Comparison of ENCODE assay signal across 8 cellular contexts in the genomic region with DNA sequence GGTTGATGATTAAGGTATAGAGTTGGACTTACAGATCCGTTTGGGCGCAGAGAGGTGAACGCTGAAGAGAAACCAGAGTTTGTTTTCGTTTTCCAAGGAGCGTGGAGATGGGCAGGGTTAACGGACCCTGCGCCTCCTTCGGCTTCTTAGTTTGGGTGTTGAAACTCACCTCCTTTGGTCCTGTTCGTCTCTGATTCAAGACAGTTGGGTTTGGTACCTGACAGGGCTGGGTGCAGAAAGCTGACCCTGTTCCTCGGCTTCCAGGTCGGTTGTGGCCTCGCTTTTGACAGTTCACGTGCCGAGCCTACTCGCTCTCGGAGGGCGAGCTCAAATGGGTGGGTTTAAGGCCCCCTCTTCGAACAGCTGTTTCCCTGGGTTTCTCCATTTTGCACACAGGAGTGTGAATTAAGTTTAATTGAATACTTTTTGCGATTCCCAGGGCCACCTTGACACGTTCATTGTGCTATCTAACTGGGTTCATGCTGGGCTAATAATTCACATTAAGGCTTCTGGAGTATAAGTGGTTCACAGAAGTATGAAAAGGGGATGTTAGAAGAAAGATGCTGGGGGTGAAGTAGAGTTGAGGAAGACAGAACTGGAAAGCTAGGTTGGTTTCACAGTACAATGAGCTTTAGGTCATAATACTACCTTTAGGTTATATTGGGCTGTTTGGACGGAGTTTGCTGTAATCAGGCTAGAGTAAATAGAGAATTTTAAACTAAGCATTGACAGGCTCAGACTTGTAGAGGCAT. TPM values are rescaled to one million over a fixed set of nuclear protein-coding genes. Genes with fewer than 3 reads are reported as not detected.
DNase-seq lines count a peak whose midpoint lies in the region; ATAC-seq, FAIRE-seq and TF ChIP-seq lines count a peak whose summit lies in the region.

No MANE protein-coding gene starts in this region.

- H3K4me1 ChIP-seq in HepG2 (ENCODE audit: insufficient read depth, low read length) (peaks cover 34% of the 10 kb centered on the region), testis (peaks cover 25% of the 10 kb centered on the region)

- H3K4me2 ChIP-seq in HepG2 (ENCODE audit: low read depth, low read length): peak overlapping the region; percentile 78

- POLR2A ChIA-PET in HepG2 (lab: Yijun Ruan, JAX): interaction anchor here (0.9 to 2.7 kb wide), 10 partner anchors 8 to 311 kb away, joined by 3 to 11 read pairs (median 6); partner anchors contain the start of genes HMGB1 and KATNAL1

- WGBS in HepG2 (ENCODE audit: low lambda C conversion rate): 1% methylated on average over 20 of the region's 21 CpGs
- WGBS in testis, 2 donors: 1% methylated on average over 21 of the region's 21 CpGs

- peaks cover 80% of the 10 kb centered on the region for H3K79me2 ChIP-seq in HepG2 (ENCODE audit: insufficient read depth, low read length)

- TF ChIP-seq CTCF in 22Rv1 (IDR thresholded peaks at IDR 0.05) (no peak), astrocyte of the spinal cord (IDR thresholded peaks at IDR 0.05; ENCODE audit: low read depth, low read length) (no peak), HepG2 (CRISPR knock-in tag; IDR thresholded peaks at IDR 0.05) (no peak), testis (IDR thresholded peaks at IDR 0.05) (no peak)

- intact Hi-C loops in HepG2 (cut with micrococcal nuclease; ENCODE audit: unreplicated experiment) (loop anchor here (1.0 to 5.0 kb wide), 3 partner anchors 221 to 1021 kb away; partner anchors contain the start of gene SLC7A1), testis (cut with DNase I; ENCODE audit: low total_unique reads) (loop anchor here (10.0 kb wide), 1 partner anchor 154 kb away; the partner anchor contains the start of gene HMGB1)

- no peak for TF ChIP-seq RAD21 in HepG2 (CRISPR knock-in tag; IDR thresholded peaks at IDR 0.05)

- peak; percentile 2 for ATAC-seq in HepG2

- CTCF ChIA-PET in HepG2 (lab: Yijun Ruan, JAX; ENCODE audit: low intra/inter-chr PET ratio, low total read pairs): no interaction called here

- peak; percentile 19 for DNase-seq in MV-4-11 (lab: John Stamatoyannopoulos, UW)
- no peak for DNase-seq in astrocyte of the spinal cord (ENCODE audit: low read depth, low spot score)
- DNase-seq in HepG2 (ENCODE audit: low spot score): peak; percentile 4
- peak; percentile 26 for DNase-seq in testis
- DNase-seq in NCI-H510A treated with DMSO at 0.1 percent for 48 hours (lab: John Stamatoyannopoulos, UW): no peak
- DNase-seq in COR-L47 (lab: John Stamatoyannopoulos, UW): no peak

- peak overlapping the region; percentile 86 for H3K4me3 ChIP-seq in GM08714 (ENCODE audit: low read length)
- peak overlapping the region; percentile 100 for H3K4me3 ChIP-seq in astrocyte of the spinal cord (ENCODE audit: low read depth, low read length)
- H3K4me3 ChIP-seq in HepG2 (replicated peaks in 1 of 3; ENCODE audit: insufficient read depth in 1 of 3, low read depth in 2 of 3, low read length in 3 of 3): peak overlapping the region; percentile 72 to 89 (median 81)
- H3K4me3 ChIP-seq in testis: peak overlapping the region; percentile 90 to 97

- in situ Hi-C loops in astrocyte of the spinal cord (cut with HindIII; ENCODE audit: low sequenced_read_pairs): no loop called here
- in situ Hi-C loops in HepG2 (cut with HindIII; ENCODE audit: extremely low pct_ligation_motif_present, low pct_unique_long_range_greater_than_20kb): loop anchor here (10.0 kb wide), 1 partner anchor 426 kb away; no protein-coding TSS in a partner anchor

- peak overlapping the region; percentile 88 for H3K9ac ChIP-seq in HepG2 (ENCODE audit: insufficient read depth, low read depth, low read length)

- H3K27me3 ChIP-seq in HepG2 (ENCODE audit: control insufficient read depth in 1 of 2, insufficient read depth in 2 of 2, low read length in 2 of 2) (no peaks in the 10 kb centered on the region; a peak in 1 of 5 replicates), testis (no peaks in the 10 kb centered on the region)

- no peak for TF ChIP-seq POLR2A in HepG2 (IDR thresholded peaks at IDR 0.05; ENCODE audit: insufficient read depth in 1 of 2, low read depth in 2 of 2, low read length in 2 of 2)
- TF ChIP-seq POLR2A in testis (IDR thresholded peaks at IDR 0.05): no peak

- BruUV-seq in HepG2 (replicated peaks; lab: Mats Ljungman, UMichigan): TSS peak; percentile 65

- peak overlapping the region; percentile 28 for H2AFZ ChIP-seq in HepG2 (ENCODE audit: low read length)

- H3K9me3 ChIP-seq in HepG2 (ENCODE audit: low read length) (no peaks in the 10 kb centered on the region), testis (no peaks in the 10 kb centered on the region)

- no peaks in the 10 kb centered on the region for H4K20me1 ChIP-seq in HepG2 (ENCODE audit: insufficient read depth, low read length)

- TF ChIP-seq EP300 in HepG2 (IDR thresholded peaks at IDR 0.05; ENCODE audit: low read depth in 2 of 2, low read length in 2 of 2) (no peak), HepG2 (CRISPR knock-in tag; IDR thresholded peaks at IDR 0.05; ENCODE audit: borderline replicate concordance) (no peak)

- peaks cover 2 to 14% of the 10 kb centered on the region in 2 experiments; a peak in 3 of 5 replicates for H3K36me3 ChIP-seq in HepG2 (replicated peaks in 1 of 2; ENCODE audit: control insufficient read depth in 1 of 2, insufficient read depth in 2 of 2, low read length in 2 of 2)
- H3K36me3 ChIP-seq in testis (ENCODE audit: low read depth, missing control alignments): no peaks in the 10 kb centered on the region

- H3K27ac ChIP-seq in 22Rv1 (peak overlapping the region; percentile 99), HepG2 (ENCODE audit: extremely low read length, insufficient read depth, low read length) (peak overlapping the region; percentile 80), testis (peak overlapping the region; percentile 99 to 100)

- no peak for FAIRE-seq in HepG2 (lab: Jason Lieb, UNC)

TF ChIP-seq in HepG2, 621 proteins besides CTCF, POLR2A, EP300 and RAD21 (continues in another document):
- peak; percentile 34; the same call in 1 of the 2 replicates for TF ChIP-seq BHLHE40 (IDR thresholded peaks at IDR 0.05; ENCODE audit: low read length)
- TF ChIP-seq NFRKB (IDR thresholded peaks at IDR 0.05): no peak
- TF ChIP-seq SP5 (CRISPR knock-in tag; IDR thresholded peaks at IDR 0.05; ENCODE audit: borderline replicate concordance, low read depth): no peak
- no peak for TF ChIP-seq SALL1 (CRISPR knock-in tag; IDR thresholded peaks at IDR 0.05)
- TF ChIP-seq MXI1 (IDR thresholded peaks at IDR 0.05; ENCODE audit: borderline replicate concordance, low read depth, low read length): 0 out of 3 replicates have a peak, but pooled peaks have one; percentile 9
- TF ChIP-seq, protein P1, sequence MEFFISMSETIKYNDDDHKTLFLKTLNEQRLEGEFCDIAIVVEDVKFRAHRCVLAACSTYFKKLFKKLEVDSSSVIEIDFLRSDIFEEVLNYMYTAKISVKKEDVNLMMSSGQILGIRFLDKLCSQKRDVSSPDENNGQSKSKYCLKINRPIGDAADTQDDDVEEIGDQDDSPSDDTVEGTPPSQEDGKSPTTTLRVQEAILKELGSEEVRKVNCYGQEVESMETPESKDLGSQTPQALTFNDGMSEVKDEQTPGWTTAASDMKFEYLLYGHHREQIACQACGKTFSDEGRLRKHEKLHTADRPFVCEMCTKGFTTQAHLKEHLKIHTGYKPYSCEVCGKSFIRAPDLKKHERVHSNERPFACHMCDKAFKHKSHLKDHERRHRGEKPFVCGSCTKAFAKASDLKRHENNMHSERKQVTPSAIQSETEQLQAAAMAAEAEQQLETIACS (CRISPR knock-in tag; IDR thresholded peaks at IDR 0.05): no peak
- TF ChIP-seq MXD3 (CRISPR knock-in tag; IDR thresholded peaks at IDR 0.05): no peak
- TF ChIP-seq, protein P2, sequence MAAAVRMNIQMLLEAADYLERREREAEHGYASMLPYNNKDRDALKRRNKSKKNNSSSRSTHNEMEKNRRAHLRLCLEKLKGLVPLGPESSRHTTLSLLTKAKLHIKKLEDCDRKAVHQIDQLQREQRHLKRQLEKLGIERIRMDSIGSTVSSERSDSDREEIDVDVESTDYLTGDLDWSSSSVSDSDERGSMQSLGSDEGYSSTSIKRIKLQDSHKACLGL (CRISPR knock-in tag; IDR thresholded peaks at IDR 0.05): no peak; the same call in 1 of the 2 replicates
- TF ChIP-seq SAP130 (CRISPR knock-in tag; IDR thresholded peaks at IDR 0.05; ENCODE audit: low read depth): peak; percentile 17; the same call in 1 of the 2 replicates
- 0 out of 2 replicates have a peak, but pooled peaks have one; percentile 6 for TF ChIP-seq ZNF34 (CRISPR knock-in tag; IDR thresholded peaks at IDR 0.05; ENCODE audit: borderline replicate concordance)

RNA-seq across cellular contexts. Expression of gene USPL1, which starts 0.6 kb away (rescaled TPM):
- total RNA-seq in HepG2 (2016; rRNA removed; fragmentation: Illumina TruSeq; extraction: Trizol) (13.7 and 18.3 TPM in 2 replicates), testis (10 to 100 TPM; 36.0 to 52.0 TPM)
- 5.2 and 7.8 TPM in 2 replicates for total RNA-seq in HepG2 (2016; cell fraction: cytosol; rRNA removed; fragmentation: Illumina TruSeq; extraction: Trizol; ENCODE audit: low read depth)
- total RNA-seq in HepG2 (2016; cell fraction: insoluble cytoplasmic fraction; rRNA removed; fragmentation: Illumina TruSeq; extraction: Trizol): 13.0 and 18.8 TPM in 2 replicates
- total RNA-seq in HepG2 (2016; cell fraction: membrane; rRNA removed; fragmentation: Illumina TruSeq; extraction: Trizol): 7.1 and 7.5 TPM in 2 replicates
- 15.9 and 19.0 TPM in 2 replicates for total RNA-seq in HepG2 (2016; cell fraction: nucleus; rRNA removed; fragmentation: Illumina TruSeq; extraction: Trizol)
- polyA plus RNA-seq in HepG2 (2011; rRNA removed) (14.0 and 15.9 TPM in 2 replicates), testis (ENCODE audit: insufficient read depth, low read depth, low replicate concordance) (36.4 TPM)
- 5.9 and 8.3 TPM in 2 replicates for polyA plus RNA-seq in HepG2 (2011; cell fraction: cytosol; rRNA removed)
- polyA plus RNA-seq in HepG2 (2011; cell fraction: nucleus; rRNA removed): 21.1 and 22.4 TPM in 2 replicates
- polyA plus RNA-seq in HepG2 (2012): 11.9 and 12.6 TPM in 2 replicates
- 0.46 and 0.81 TPM in 2 replicates for polyA plus RNA-seq in HepG2 (2016; cell fraction: cytosol; fragmentation: Illumina TruSeq; extraction: Trizol; ENCODE audit: low read depth)
- 13.6 and 13.8 TPM in 2 replicates for polyA plus RNA-seq in HepG2 (2016; cell fraction: insoluble cytoplasmic fraction; fragmentation: Illumina TruSeq; extraction: Trizol; ENCODE audit: low read depth)
- 1.7 and 2.0 TPM in 2 replicates for polyA plus RNA-seq in HepG2 (2016; cell fraction: membrane; fragmentation: Illumina TruSeq; extraction: Trizol; ENCODE audit: low read depth)
- polyA plus RNA-seq in HepG2 (2016; cell fraction: nucleus; fragmentation: Illumina TruSeq; extraction: Trizol; ENCODE audit: insufficient read depth, low read depth): 26.5 and 28.1 TPM in 2 replicates
- 6.2 and 6.4 TPM in 2 replicates for polyA minus RNA-seq in HepG2 (2011; rRNA and poly(A)+ RNA removed; ENCODE audit: low replicate concordance)
- polyA minus RNA-seq in HepG2 (2011; cell fraction: cytosol; rRNA and poly(A)+ RNA removed): 7.7 and 8.2 TPM in 2 replicates
- polyA minus RNA-seq in HepG2 (2011; cell fraction: nucleus; rRNA and poly(A)+ RNA removed): 29.2 and 38.0 TPM in 2 replicates

Comparison
In these comparisons a context has a peak if more than half of its experiments do, and no peak if none do; other contexts are left out.
1. DNase-seq: peak in MV-4-11 (single experiment), HepG2 (single experiment) and testis (single experiment); none in astrocyte of the spinal cord (single experiment), NCI-H510A treated with DMSO at 0.1 percent for 48 hours (single experiment) and COR-L47 (single experiment).
2. Peak in every context shown above with its lines, with median percentiles within 50 percentile points of each other: H3K27ac ChIP-seq and H3K4me3 ChIP-seq.